19 cellular contexts compared by ENCODE assay signal in the genomic region with DNA sequence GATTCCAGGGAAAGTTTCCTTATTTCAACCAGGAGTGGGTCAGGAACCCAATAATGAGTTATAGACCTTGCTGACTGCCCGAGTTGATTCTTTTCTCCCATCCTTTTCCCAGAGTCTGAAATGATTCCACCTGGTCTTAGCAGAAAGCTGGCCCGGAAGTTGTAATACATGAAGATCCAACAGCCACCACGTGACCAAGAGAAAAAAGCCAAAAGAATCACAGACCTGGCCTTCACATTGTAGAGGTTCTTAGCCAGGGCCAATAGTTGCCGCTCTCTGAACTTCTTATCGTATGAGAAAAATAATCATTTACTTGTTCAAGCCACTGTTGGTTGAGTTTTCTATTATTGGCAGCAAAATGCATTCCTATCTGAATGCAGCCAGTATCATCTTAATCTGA.
DNase-seq lines count a peak whose midpoint lies in the region; ATAC-seq and TF ChIP-seq lines count a peak whose summit lies in the region.
"Had no signal": no experiment of that assay in that cellular context is flagged by ENCODE, and none has a peak within 500 bp of the region (broad histone marks: within the 10 kb centered on the region; RNA-seq: fewer than 3 reads in every experiment).

No MANE protein-coding gene starts in this region.

- no peak overlapping the region for H3K9ac ChIP-seq in GM23248
- peak overlapping the region; percentile 26 for H3K9ac ChIP-seq in PC-3 (ENCODE audit: low read length)
- H3K9ac ChIP-seq in SK-N-SH, result no peak overlapping the region
- no peak overlapping the region for H3K9ac ChIP-seq in colonic mucosa (ENCODE audit: low read depth in 2 of 2, low read length in 2 of 2)
- H3K9ac ChIP-seq: BLaER1 had no signal

- H3K9me3 ChIP-seq in GM23248 (ENCODE audit: low read depth) (no peaks in the 10 kb centered on the region), PC-3 (ENCODE audit: low read length) (no peaks in the 10 kb centered on the region), SK-N-SH (no peaks in the 10 kb centered on the region), lower lobe of right lung (no peaks in the 10 kb centered on the region), colonic mucosa (no peaks in the 10 kb centered on the region)
- H3K9me3 ChIP-seq: A549 had no signal

- 83 to 85% methylated on average over 5 of the region's 5 CpGs for WGBS in GM23248 (ENCODE audit: low coverage in 1 of 2, low lambda C conversion rate in 2 of 2, missing lambda C conversion rate in 2 of 2), 2 experiments
- 60% methylated on average over 5 of the region's 5 CpGs for WGBS in SK-N-SH (ENCODE audit: low lambda C conversion rate)

- H3K4me2 ChIP-seq in GM23248 (ENCODE audit: unreplicated experiment), result no peak overlapping the region
- H3K4me2 ChIP-seq in PC-3 (ENCODE audit: low read length), result no peak overlapping the region
- H3K4me2 ChIP-seq in SK-N-SH, result no peak overlapping the region
- H3K4me2 ChIP-seq: A549, BLaER1 had no signal

- POLR2A ChIA-PET in PC-3 (lab: Charles Lee; ENCODE audit: unreplicated experiment), result no interaction called here
- POLR2A ChIA-PET in SK-N-SH (lab: Yijun Ruan, JAX), result no interaction called here

- intact Hi-C loops in PC-3 (cut with micrococcal nuclease) (no loop called here), lower lobe of right lung (cut with DNase I) (no loop called here), colonic mucosa (cut with DNase I) (loop anchor here (10.0 kb wide), 1 partner anchor 58 kb away; no protein-coding TSS in a partner anchor)

- no peaks in the 10 kb centered on the region for H3K27me3 ChIP-seq in GM23248 (replicated peaks; ENCODE audit: insufficient read depth)
- no peaks in the 10 kb centered on the region for H3K27me3 ChIP-seq in PC-3 (ENCODE audit: low read length)
- H3K27me3 ChIP-seq in SK-N-SH (ENCODE audit: insufficient read depth), result no peaks in the 10 kb centered on the region
- peaks cover 30% of the 10 kb centered on the region for H3K27me3 ChIP-seq in lower lobe of right lung (ENCODE audit: low read depth)
- H3K27me3 ChIP-seq in colonic mucosa, result no peaks in the 10 kb centered on the region
- H3K27me3 ChIP-seq: BLaER1 had no signal

- H3K36me3 ChIP-seq in GM23248 (ENCODE audit: low read depth) (no peaks in the 10 kb centered on the region), PC-3 (ENCODE audit: low read depth, low read length) (no peaks in the 10 kb centered on the region), SK-N-SH (replicated peaks in 1 of 2; ENCODE audit: control insufficient read depth in 1 of 2, insufficient read depth in 2 of 2, low read length in 1 of 2) (no peaks in the 10 kb centered on the region), lower lobe of right lung (no peaks in the 10 kb centered on the region), colonic mucosa (no peaks in the 10 kb centered on the region)
- H3K36me3 ChIP-seq: BLaER1 had no signal

- no peak for DNase-seq in GM23248
- no peak for DNase-seq in PC-3
- no peak for DNase-seq in SK-N-SH
- no peak for DNase-seq in epithelial cell of prostate (ENCODE audit: low read depth, low spot score)
- DNase-seq in lower lobe of right lung, result no peak
- DNase-seq in SW480 (ENCODE audit: low spot score), result no peak
- no peak for DNase-seq in colonic mucosa
- DNase-seq: AML-193; Calu3; CD4-positive, alpha-beta memory T cell; DMS79 treated with DMSO at 0.1 percent for 48 hours; GOT3; H7 had no signal

- TSS peak; percentile 91 for BruUV-seq in PC-3 (replicated peaks; lab: Mats Ljungman, UMichigan)

- H3K4me3 ChIP-seq in GM23248 (no peak overlapping the region), PC-3 (ENCODE audit: low read length) (no peak overlapping the region), SK-N-SH (ENCODE audit: low read depth in 2 of 2, low read length in 1 of 2) (no peak overlapping the region), lower lobe of right lung (no peak overlapping the region), colonic mucosa (no peak overlapping the region)
- H3K4me3 ChIP-seq: A549, BLaER1, GM12878 had no signal

- H3K9me2 ChIP-seq in GM23248 (ENCODE audit: insufficient read depth), result no peaks in the 10 kb centered on the region
- no peaks in the 10 kb centered on the region for H3K9me2 ChIP-seq in PC-3 (replicated peaks; ENCODE audit: low read length)
- no peaks in the 10 kb centered on the region for H3K9me2 ChIP-seq in SK-N-SH

- peaks cover 7% of the 10 kb centered on the region for H3F3A ChIP-seq in GM23248 (ENCODE audit: insufficient read depth)
- H3F3A ChIP-seq in PC-3 (ENCODE audit: low read length, unreplicated experiment), result no peaks in the 10 kb centered on the region
- peaks cover 23% of the 10 kb centered on the region for H3F3A ChIP-seq in SK-N-SH (replicated peaks; ENCODE audit: insufficient read depth)

- in situ Hi-C loops in GM23248 (cut with MboI), result no loop called here

- ATAC-seq in PC-3 (no peak), lower lobe of right lung (no peak), GM21360 (IDR thresholded peaks at IDR 0.05; ENCODE audit: unreplicated experiment) (no peak)
- ATAC-seq: A549, GM12878, HepG2 had no signal

- CTCF ChIA-PET in PC-3 (lab: Charles Lee), result no interaction called here
- CTCF ChIA-PET in SK-N-SH (lab: Yijun Ruan, JAX), result no interaction called here

- TF ChIP-seq RAD21 in SK-N-SH (IDR thresholded peaks at IDR 0.05; ENCODE audit: low read length), result no peak

- H3K79me2 ChIP-seq in GM23248 (ENCODE audit: insufficient read depth) (no peaks in the 10 kb centered on the region), PC-3 (ENCODE audit: low read length) (no peaks in the 10 kb centered on the region), SK-N-SH (ENCODE audit: insufficient read depth) (no peaks in the 10 kb centered on the region)

- TF ChIP-seq CTCF in PC-3 (conservative IDR thresholded peaks at IDR 0.05; ENCODE audit: low read depth, low read length), result no peak
- no peak for TF ChIP-seq CTCF in SK-N-SH (IDR thresholded peaks at IDR 0.05)
- TF ChIP-seq CTCF in lower lobe of right lung (IDR thresholded peaks at IDR 0.05), result no peak
- TF ChIP-seq CTCF in colonic mucosa (IDR thresholded peaks at IDR 0.05), result no peak

- H4K20me1 ChIP-seq in GM23248 (ENCODE audit: insufficient read depth) (no peaks in the 10 kb centered on the region), PC-3 (ENCODE audit: low read length) (no peaks in the 10 kb centered on the region), SK-N-SH (ENCODE audit: insufficient read depth) (no peaks in the 10 kb centered on the region)
- H4K20me1 ChIP-seq: BLaER1 had no signal

- H2AFZ ChIP-seq in GM23248 (0 out of 2 replicates have a peak overlapping the region, but pooled peaks have one; percentile 2), PC-3 (ENCODE audit: low read length) (no peak overlapping the region), SK-N-SH (ENCODE audit: low read depth) (no peak overlapping the region)

- H3K4me1 ChIP-seq in GM23248 (ENCODE audit: insufficient read depth) (peaks cover 13% of the 10 kb centered on the region), PC-3 (ENCODE audit: insufficient read depth, low read length) (peaks cover 9% of the 10 kb centered on the region; the same call in 1 of the 2 replicates), SK-N-SH (ENCODE audit: control insufficient read depth in 1 of 2, insufficient read depth in 2 of 2, low read depth in 1 of 2, low read length in 1 of 2) (peaks cover 0 to 16% of the 10 kb centered on the region in 2 experiments; a peak in 1 of 4 replicates), lower lobe of right lung (no peaks in the 10 kb centered on the region), colonic mucosa (no peaks in the 10 kb centered on the region)
- H3K4me1 ChIP-seq: A549, BLaER1 had no signal

- TF ChIP-seq EP300 in SK-N-SH (IDR thresholded peaks at IDR 0.05; ENCODE audit: borderline replicate concordance in 1 of 2, low read depth in 1 of 2, low read length in 1 of 2), result no peak

- H3K27ac ChIP-seq in GM23248, result peak overlapping the region; percentile 63
- peak overlapping the region; percentile 78 for H3K27ac ChIP-seq in PC-3 (ENCODE audit: low read length)
- peak overlapping the region; percentile 16 to 60; a peak in 2 of 4 replicates for H3K27ac ChIP-seq in SK-N-SH (ENCODE audit: low read depth in 2 of 2, low read length in 1 of 2)
- peak overlapping the region; percentile 67 for H3K27ac ChIP-seq in epithelial cell of prostate
- H3K27ac ChIP-seq in lower lobe of right lung, result no peak overlapping the region
- H3K27ac ChIP-seq in colonic mucosa, result no peak overlapping the region
- H3K27ac ChIP-seq: 22Rv1, A549, BLaER1 had no signal

TF ChIP-seq in SK-N-SH, 30 proteins besides CTCF, POLR2A, EP300 and RAD21:
- TF ChIP-seq PBX3 (IDR thresholded peaks at IDR 0.05), result no peak
- no peak for TF ChIP-seq TEAD4 (IDR thresholded peaks at IDR 0.05; ENCODE audit: borderline replicate concordance, insufficient read depth)
- TF ChIP-seq POLR2AphosphoS5 (IDR thresholded peaks at IDR 0.05; ENCODE audit: low read depth, low read length), result no peak
- TF ChIP-seq SIN3A (IDR thresholded peaks at IDR 0.05; ENCODE audit: borderline replicate concordance, low read depth, low read length), result no peak
- no peak for TF ChIP-seq JUND (IDR thresholded peaks at IDR 0.05)
- TF ChIP-seq FOXJ3 (CRISPR knock-in tag; IDR thresholded peaks at IDR 0.05), result no peak
- no peak for TF ChIP-seq RFX5 (IDR thresholded peaks at IDR 0.05; ENCODE audit: low read length)
- TF ChIP-seq FOSL2 (IDR thresholded peaks at IDR 0.05; ENCODE audit: borderline replicate concordance, low read depth), result no peak
- no peak for TF ChIP-seq RCOR1 (IDR thresholded peaks at IDR 0.05; ENCODE audit: low read length)
- no peak for TF ChIP-seq CHD2 (IDR thresholded peaks at IDR 0.05; ENCODE audit: low read length, partially characterized antibody)
- no peak for TF ChIP-seq EZH2phosphoT487 (IDR thresholded peaks at IDR 0.05; ENCODE audit: borderline replicate concordance, low read depth)
- TF ChIP-seq GABPA (IDR thresholded peaks at IDR 0.05; ENCODE audit: low read depth), result no peak
- no peak for TF ChIP-seq FOXM1 (IDR thresholded peaks at IDR 0.05; ENCODE audit: low read depth)
- no peak for TF ChIP-seq GATA2 (CRISPR knock-in tag; IDR thresholded peaks at IDR 0.05)
- TF ChIP-seq ELF1 (IDR thresholded peaks at IDR 0.05), result no peak

Comparison
In these comparisons a context has a peak if more than half of its experiments do, and no peak if none do; other contexts are left out.
1. H3K27ac ChIP-seq: peak in GM23248 (single experiment), PC-3 (single experiment), SK-N-SH (2 of 2) and epithelial cell of prostate (single experiment); none in lower lobe of right lung (single experiment) and colonic mucosa (single experiment).